In genomic region chr1:145956776-145957442, GRCh38 we compare ENCODE assay signal across 2 cellular contexts.
TF ChIP-seq lines count a peak whose summit lies in the region.

No MANE protein-coding gene starts in this region.

TF ChIP-seq in A549, 52 proteins besides CTCF, POLR2A, EP300 and RAD21:
- TF ChIP-seq, protein P1, sequence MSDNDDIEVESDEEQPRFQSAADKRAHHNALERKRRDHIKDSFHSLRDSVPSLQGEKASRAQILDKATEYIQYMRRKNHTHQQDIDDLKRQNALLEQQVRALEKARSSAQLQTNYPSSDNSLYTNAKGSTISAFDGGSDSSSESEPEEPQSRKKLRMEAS (IDR thresholded peaks at IDR 0.05), result no peak
- no peak for TF ChIP-seq GATA3 (IDR thresholded peaks at IDR 0.05; ENCODE audit: borderline replicate concordance)
- no peak for TF ChIP-seq HOXB5 (CRISPR knock-in tag; IDR thresholded peaks at IDR 0.05)
- no peak for TF ChIP-seq HOXA7 (CRISPR knock-in tag; IDR thresholded peaks at IDR 0.05)
- no peak for TF ChIP-seq TFCP2L1 (CRISPR knock-in tag; IDR thresholded peaks at IDR 0.05)
- no peak for TF ChIP-seq REST (IDR thresholded peaks at IDR 0.05)
- TF ChIP-seq RARB (CRISPR knock-in tag; IDR thresholded peaks at IDR 0.05), result no peak
- no peak for TF ChIP-seq MAZ (IDR thresholded peaks at IDR 0.05; ENCODE audit: borderline replicate concordance, low read depth, low read length)
- TF ChIP-seq FOSL2 (IDR thresholded peaks at IDR 0.05), result no peak
- no peak for TF ChIP-seq FOSL2 (CRISPR knock-in tag; IDR thresholded peaks at IDR 0.05)
TF ChIP-seq in A549: peak in this region for 0.

TF ChIP-seq in K562, 482 proteins besides CTCF, POLR2A, EP300 and RAD21:
- TF ChIP-seq, protein P2, sequence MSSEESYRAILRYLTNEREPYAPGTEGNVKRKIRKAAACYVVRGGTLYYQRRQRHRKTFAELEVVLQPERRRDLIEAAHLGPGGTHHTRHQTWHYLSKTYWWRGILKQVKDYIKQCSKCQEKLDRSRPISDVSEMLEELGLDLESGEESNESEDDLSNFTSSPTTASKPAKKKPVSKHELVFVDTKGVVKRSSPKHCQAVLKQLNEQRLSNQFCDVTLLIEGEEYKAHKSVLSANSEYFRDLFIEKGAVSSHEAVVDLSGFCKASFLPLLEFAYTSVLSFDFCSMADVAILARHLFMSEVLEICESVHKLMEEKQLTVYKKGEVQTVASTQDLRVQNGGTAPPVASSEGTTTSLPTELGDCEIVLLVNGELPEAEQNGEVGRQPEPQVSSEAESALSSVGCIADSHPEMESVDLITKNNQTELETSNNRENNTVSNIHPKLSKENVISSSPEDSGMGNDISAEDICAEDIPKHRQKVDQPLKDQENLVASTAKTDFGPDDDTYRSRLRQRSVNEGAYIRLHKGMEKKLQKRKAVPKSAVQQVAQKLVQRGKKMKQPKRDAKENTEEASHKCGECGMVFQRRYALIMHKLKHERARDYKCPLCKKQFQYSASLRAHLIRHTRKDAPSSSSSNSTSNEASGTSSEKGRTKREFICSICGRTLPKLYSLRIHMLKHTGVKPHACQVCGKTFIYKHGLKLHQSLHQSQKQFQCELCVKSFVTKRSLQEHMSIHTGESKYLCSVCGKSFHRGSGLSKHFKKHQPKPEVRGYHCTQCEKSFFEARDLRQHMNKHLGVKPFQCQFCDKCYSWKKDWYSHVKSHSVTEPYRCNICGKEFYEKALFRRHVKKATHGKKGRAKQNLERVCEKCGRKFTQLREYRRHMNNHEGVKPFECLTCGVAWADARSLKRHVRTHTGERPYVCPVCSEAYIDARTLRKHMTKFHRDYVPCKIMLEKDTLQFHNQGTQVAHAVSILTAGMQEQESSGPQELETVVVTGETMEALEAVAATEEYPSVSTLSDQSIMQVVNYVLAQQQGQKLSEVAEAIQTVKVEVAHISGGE (CRISPR knock-in tag; IDR thresholded peaks at IDR 0.05), result peak in 1 of 3 experiments; percentile 28; a peak in 1 of 6 replicates
- 0 out of 2 replicates have a peak, but pooled peaks have one; percentile 51 for TF ChIP-seq OTX1 (CRISPR knock-in tag; IDR thresholded peaks at IDR 0.05)
- 0 out of 4 replicates have a peak, but pooled peaks of 1 of the 2 experiments have one; percentile 52 for TF ChIP-seq ARNT (IDR thresholded peaks at IDR 0.05)
- no peak for TF ChIP-seq BACH1 (tag; IDR thresholded peaks at IDR 0.05)
- TF ChIP-seq ZBTB40 (IDR thresholded peaks at IDR 0.05), result peak; percentile 59; the same call in 1 of the 2 replicates
- no peak for TF ChIP-seq ZBTB40 (CRISPR knock-in tag; IDR thresholded peaks at IDR 0.05)
- TF ChIP-seq BMI1 (IDR thresholded peaks at IDR 0.05; ENCODE audit: low read length), result no peak
- TF ChIP-seq ZNF444 (CRISPR knock-in tag; IDR thresholded peaks at IDR 0.05), result no peak
- TF ChIP-seq HDAC1 (IDR thresholded peaks at IDR 0.05), result peak in 1 of 2 experiments; percentile 13; a peak in 1 of 4 replicates
- 0 out of 2 replicates have a peak, but pooled peaks have one; percentile 33 for TF ChIP-seq SMARCA5 (IDR thresholded peaks at IDR 0.05)
- peak; percentile 39; the same call in 1 of the 2 replicates for TF ChIP-seq HMBOX1 (IDR thresholded peaks at IDR 0.05)
- peak; percentile 27; the same call in 1 of the 2 replicates for TF ChIP-seq FOXJ2 (tag; IDR thresholded peaks at IDR 0.05)
- TF ChIP-seq SMARCE1 (IDR thresholded peaks at IDR 0.05), result 0 out of 2 replicates have a peak, but pooled peaks have one; percentile 18
- 0 out of 4 replicates have a peak, but pooled peaks of 1 of the 2 experiments have one; percentile 12 for TF ChIP-seq UBTF (IDR thresholded peaks at IDR 0.05; ENCODE audit: borderline replicate concordance in 1 of 2, low read depth in 2 of 2, low read length in 2 of 2)
- TF ChIP-seq LCOR (CRISPR knock-in tag; IDR thresholded peaks at IDR 0.05), result no peak
